15 cellular contexts compared by ENCODE assay signal in the genomic region with DNA sequence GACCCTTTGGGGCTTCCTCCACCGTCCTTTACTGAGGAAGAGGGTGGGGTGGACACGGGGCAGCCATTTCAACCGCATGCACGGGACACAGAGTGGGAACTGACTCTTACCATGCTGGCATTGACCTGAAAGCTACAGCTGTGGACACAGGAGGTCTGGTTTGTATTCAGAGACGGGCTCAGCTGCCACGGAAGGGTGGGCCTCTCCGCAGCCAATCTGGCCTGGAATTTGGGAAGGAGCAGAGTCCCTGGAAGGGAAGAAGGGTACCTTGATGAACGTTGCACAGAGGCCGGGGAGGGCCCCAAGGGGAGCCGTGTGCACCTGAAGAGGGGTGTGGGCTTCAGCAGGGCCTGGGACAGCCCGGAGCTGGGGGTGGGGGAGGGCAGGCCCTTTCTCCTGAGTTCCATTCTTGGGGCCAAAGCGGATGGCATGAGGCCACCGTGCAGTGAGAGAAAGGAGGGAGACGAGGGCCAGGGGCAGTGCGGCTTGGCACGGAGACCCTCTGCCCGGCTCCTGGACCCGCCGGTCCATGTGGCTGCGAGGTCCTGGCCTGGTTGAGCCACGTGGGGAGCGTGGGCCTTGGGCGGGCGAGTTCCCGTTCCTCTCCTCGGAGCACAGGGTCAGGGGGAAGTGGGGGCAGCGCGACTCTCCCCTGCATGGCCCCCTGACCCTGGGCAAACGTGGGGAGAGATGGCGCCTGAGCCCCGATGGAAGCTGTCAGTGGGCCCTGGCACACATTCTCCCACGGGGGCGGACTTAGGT. TPM values are rescaled to one million over a fixed set of nuclear protein-coding genes. Genes with fewer than 3 reads are reported as not detected.
DNase-seq lines count a peak whose midpoint lies in the region; ATAC-seq and TF ChIP-seq lines count a peak whose summit lies in the region.
"Had no signal": no experiment of that assay in that cellular context is flagged by ENCODE, and none has a peak within 500 bp of the region (broad histone marks: within the 10 kb centered on the region; RNA-seq: fewer than 3 reads in every experiment).

No MANE protein-coding gene starts in this region.

- H3K36me3 ChIP-seq in breast epithelium (no peaks in the 10 kb centered on the region), mammary epithelial cell (ENCODE audit: insufficient read depth, low read length) (no peaks in the 10 kb centered on the region), heart right ventricle (peaks cover 0 to 40% (median 6%) of the 10 kb centered on the region in 9 donors)

- 89% methylated on average over 10 of the region's 33 CpGs for WGBS in mammary epithelial cell (ENCODE audit: low coverage, missing lambda C conversion rate)
- WGBS in heart right ventricle, 2 donors = 55 to 64% methylated on average over 33 of the region's 33 CpGs

- no peaks in the 10 kb centered on the region for H4K20me1 ChIP-seq in mammary epithelial cell (ENCODE audit: insufficient read depth, low read length)

- TF ChIP-seq POLR2A in breast epithelium (IDR thresholded peaks at IDR 0.05) = no peak

- intact Hi-C loops in breast epithelium (cut with DNase I; ENCODE audit: low total_unique reads) = loop anchor here (5.0 kb wide), 1 partner anchor 674 kb away; no protein-coding TSS in a partner anchor
- intact Hi-C loops in mammary epithelial cell (cut with micrococcal nuclease) = no loop called here
- intact Hi-C loops in heart right ventricle (cut with DNase I) = no loop called here

- no peak overlapping the region for H3K9ac ChIP-seq in mammary epithelial cell (ENCODE audit: insufficient read depth, low read length)

- H3K79me2 ChIP-seq in mammary epithelial cell (ENCODE audit: insufficient read depth, low read length) = no peaks in the 10 kb centered on the region

- in situ Hi-C loops in mammary epithelial cell (cut with MboI; ENCODE audit: low sequenced_read_pairs in 2 of 2) = no loop called here

- no peaks in the 10 kb centered on the region for H3K9me3 ChIP-seq in breast epithelium
- no peaks in the 10 kb centered on the region for H3K9me3 ChIP-seq in mammary epithelial cell (replicated peaks; ENCODE audit: insufficient read depth, low read length)
- H3K9me3 ChIP-seq in heart right ventricle = no peaks in the 10 kb centered on the region

- H3K4me3 ChIP-seq in breast epithelium (no peak overlapping the region), mammary epithelial cell (replicated peaks in 1 of 3; ENCODE audit: insufficient read depth in 1 of 3, low read depth in 2 of 3, low read length in 3 of 3) (no peak overlapping the region), heart right ventricle (peak overlapping the region in 4 of 10 donors; percentile 26 to 44 (median 29)), coronary artery (no peak overlapping the region)

- CTCF ChIA-PET in mammary epithelial cell (lab: Charles Lee; ENCODE audit: low non-redundant PET) = no interaction called here

- peaks cover 8% of the 10 kb centered on the region in 2 donors for H3K4me1 ChIP-seq in breast epithelium
- H3K4me1 ChIP-seq in mammary epithelial cell (ENCODE audit: insufficient read depth, low read length) = peaks cover 3% of the 10 kb centered on the region
- H3K4me1 ChIP-seq in heart right ventricle = peaks cover 0 to 34% (median 21%) of the 10 kb centered on the region in 9 donors

- no peak overlapping the region for H3K27ac Mint-ChIP-seq in nephron progenitor cell
- H3K27ac Mint-ChIP-seq: activated T-helper 17 cell treated with anti-CD3 and anti-CD28 coated beads, Interleukin-2, amount 50 U/mL, for 72 hours had no signal

- dilution Hi-C loops in mammary epithelial cell (cut with HindIII; ENCODE audit: low sequenced_read_pairs) = no loop called here

- TF ChIP-seq CTCF in breast epithelium (IDR thresholded peaks at IDR 0.05) (no peak), mammary epithelial cell (conservative IDR thresholded peaks at IDR 0.05 in 1 of 2, IDR thresholded peaks at IDR 0.05 in 1 of 2; ENCODE audit: extremely low read depth in 1 of 2, insufficient read depth in 1 of 2, low read depth in 1 of 2, low read length in 2 of 2) (no peak), heart right ventricle (IDR thresholded peaks at IDR 0.05) (no peak), nephron progenitor cell (IDR thresholded peaks at IDR 0.05) (no peak), coronary artery (IDR thresholded peaks at IDR 0.05) (no peak)

- peaks cover 74% of the 10 kb centered on the region for H3K4me1 Mint-ChIP-seq in nephron progenitor cell
- H3K4me1 Mint-ChIP-seq: activated T-helper 17 cell treated with anti-CD3 and anti-CD28 coated beads, Interleukin-2, amount 50 U/mL, for 72 hours had no signal

- H3K9me3 Mint-ChIP-seq in nephron progenitor cell = no peaks in the 10 kb centered on the region
- H3K9me3 Mint-ChIP-seq: activated T-helper 17 cell treated with anti-CD3 and anti-CD28 coated beads, Interleukin-2, amount 50 U/mL, for 72 hours had no signal

- H3K4me2 ChIP-seq in mammary epithelial cell (ENCODE audit: insufficient read depth, low read depth, low read length) = no peak overlapping the region

- DNase-seq in breast epithelium (ENCODE audit: low spot score in 2 of 2) (no peak), mammary epithelial cell (no peak), heart right ventricle (no peak), nephron progenitor cell (no peak), coronary artery (ENCODE audit: low spot score) (no peak), EL (no peak)
- DNase-seq in stimulated activated CD4-positive, alpha-beta T cell treated with anti-CD3 and anti-CD28 coated beads, Interleukin-2, amount 100 ng/mL, for 24 hours = no peak
- DNase-seq: DND-41, NCI-H2029, NCI-H510A treated with DMSO at 0.1 percent for 48 hours had no signal

- no TSS peak for BruUV-seq in mammary epithelial cell (replicated peaks; lab: Mats Ljungman, UMichigan)

- ATAC-seq in heart right ventricle (peak in 7 of 8 donors; percentile 6 to 45 (median 27)), HG02571 (IDR thresholded peaks at IDR 0.05; ENCODE audit: unreplicated experiment) (no peak)
- ATAC-seq: activated T-helper 17 cell treated with anti-CD3 and anti-CD28 coated beads, Interleukin-2, amount 50 U/mL, for 72 hours had no signal

- H3K27me3 ChIP-seq in breast epithelium = no peaks in the 10 kb centered on the region
- no peaks in the 10 kb centered on the region for H3K27me3 ChIP-seq in mammary epithelial cell (ENCODE audit: insufficient read depth, low read length)
- peaks cover 0 to 21% (median 13%) of the 10 kb centered on the region in 7 donors for H3K27me3 ChIP-seq in heart right ventricle

- H2AFZ ChIP-seq in mammary epithelial cell (ENCODE audit: low read depth, low read length) = no peak overlapping the region

- H3K27me3 Mint-ChIP-seq in nephron progenitor cell (ENCODE audit: low read depth, poor library complexity) = peaks cover 19% of the 10 kb centered on the region

- H3K36me3 Mint-ChIP-seq in nephron progenitor cell (ENCODE audit: low read depth) = peaks cover 24% of the 10 kb centered on the region

- peak overlapping the region; percentile 45 for H3K4me3 Mint-ChIP-seq in nephron progenitor cell
- H3K4me3 Mint-ChIP-seq: activated T-helper 17 cell treated with anti-CD3 and anti-CD28 coated beads, Interleukin-2, amount 50 U/mL, for 72 hours had no signal

- H3K27ac ChIP-seq in breast epithelium (peak overlapping the region; percentile 36 to 38), mammary epithelial cell (ENCODE audit: insufficient read depth, low read depth, low read length) (no peak overlapping the region), heart right ventricle (peak overlapping the region in 9 of 10 donors; percentile 3 to 66 (median 36)), coronary artery (no peak overlapping the region)
- H3K27ac ChIP-seq: 22Rv1, C4-2B had no signal

RNA-seq across cellular contexts. Expression of a gene that starts 14.6 kb away (rescaled TPM):
- 10 to 100 TPM; 43.6 to 76.5 (median 60.0) TPM for total RNA-seq in breast epithelium
- 1 to 10 TPM; 1.8 to 3.3 TPM for total RNA-seq in mammary epithelial cell
- 0.14 TPM for polyA plus RNA-seq in mammary epithelial cell
- polyA minus RNA-seq in mammary epithelial cell = not detected
- total RNA-seq in heart right ventricle = 100 to 1,000 TPM in 1 of 10 donors, 10 to 100 TPM in 9; 21.8 to 134 (median 42.0) TPM
- 100 to 1,000 TPM in 1 of 2 donors, 10 to 100 TPM in 1; 24.6 to 138 TPM for polyA plus RNA-seq in heart right ventricle

RNA-seq across cellular contexts. Expression of a gene that starts 43.4 kb away (rescaled TPM):
- total RNA-seq in breast epithelium = 1 to 10 TPM in 1 of 3 donors, under 1 TPM in 1, not detected in 1; 0.66 to 1.0 TPM
- not detected for total RNA-seq in mammary epithelial cell
- polyA plus RNA-seq in mammary epithelial cell = not detected
- not detected for polyA minus RNA-seq in mammary epithelial cell
- total RNA-seq in heart right ventricle = 1 to 10 TPM in 2 of 10 donors, under 1 TPM in 4, not detected in 4; 0.16 to 2.0 (median 0.48) TPM
- 1 to 10 TPM in 1 of 2 donors, under 1 TPM in 1; 0.51 to 1.2 TPM for polyA plus RNA-seq in heart right ventricle
- total RNA-seq: activated T-helper 17 cell treated with anti-CD3 and anti-CD28 coated beads, Interleukin-2, amount 50 U/mL, for 72 hours had no signal

RNA-seq across cellular contexts. Expression of a gene that starts 53.9 kb away (rescaled TPM):
- not detected for total RNA-seq in breast epithelium
- total RNA-seq in mammary epithelial cell = not detected
- polyA plus RNA-seq in mammary epithelial cell = not detected
- polyA minus RNA-seq in mammary epithelial cell = not detected
- not detected for total RNA-seq in heart right ventricle
- polyA plus RNA-seq in heart right ventricle = under 1 TPM in 1 of 2 donors, not detected in 1; 0.19 TPM
- total RNA-seq: activated T-helper 17 cell treated with anti-CD3 and anti-CD28 coated beads, Interleukin-2, amount 50 U/mL, for 72 hours; kidney had no signal

Comparison
In these comparisons a context has a peak if more than half of its experiments do, and no peak if none do; other contexts are left out.
1. H3K27ac ChIP-seq: peak in breast epithelium (2 of 2) and heart right ventricle (9 of 10); none in mammary epithelial cell (single experiment) and coronary artery (0 of 2).
2. RNA of a gene that starts 14.6 kb away (total RNA-seq): 43.6 to 76.5 TPM in breast epithelium and 21.8 to 134 TPM in heart right ventricle; 1.8 to 3.3 TPM in mammary epithelial cell; every median in the first group is over 4 times any median in the second.